In genomic region chr3:15218689-15219088, GRCh38 we compare ENCODE assay signal across 26 cellular contexts.
"Had no signal": no experiment of that assay in that cellular context is flagged by ENCODE, and none has a peak within 500 bp of the region (broad histone marks: within the 10 kb centered on the region; RNA-seq: fewer than 3 reads in every experiment).

No MANE protein-coding gene starts in this region.

- H3K4me2 ChIP-seq: smooth muscle cell had no signal

- H3K9me3 Mint-ChIP-seq: activated CD4-positive, alpha-beta memory T cell treated with anti-CD3 and anti-CD28 coated beads for 36 hours; activated naive CD4-positive, alpha-beta T cell treated with anti-CD3 and anti-CD28 coated beads, Interleukin-2, amount 50 U/mL, for 72 hours; central memory CD8-positive, alpha-beta T cell; effector memory CD8-positive, alpha-beta T cell; mesothelial cell of epicardium; natural killer cell treated with Interleukin-12 subunit alpha and Interleukin-12 subunit beta and Interleukin-15 and Interleukin-18, amount 100 ng/mL, for 72 hours had no signal

- H3K4me3 ChIP-seq: colonic mucosa, dorsolateral prefrontal cortex, gastroesophageal sphincter, pancreas, sigmoid colon, smooth muscle cell, testis, uterus had no signal

- H3K27ac ChIP-seq: brain microvascular endothelial cell, colonic mucosa, neutrophil, pancreas, testis, uterus had no signal

- ATAC-seq: activated naive CD4-positive, alpha-beta T cell treated with anti-CD3 and anti-CD28 coated beads, Interleukin-2, amount 50 U/mL, for 72 hours; effector memory CD8-positive, alpha-beta T cell; esophagus mucosa; gastroesophageal sphincter; natural killer cell treated with Interleukin-12 subunit alpha and Interleukin-12 subunit beta and Interleukin-15 and Interleukin-18, amount 100 ng/mL, for 72 hours; pancreas had no signal

- DNase-seq: activated CD4-positive, alpha-beta memory T cell treated with anti-CD3 and anti-CD28 coated beads for 36 hours; activated CD4-positive, alpha-beta T cell treated with anti-CD3 and anti-CD28 coated beads for 48 hours; activated gamma-delta T cell; aorta; brain microvascular endothelial cell; colonic mucosa; effector memory CD8-positive, alpha-beta T cell; head of caudate nucleus; pancreas; sigmoid colon; stimulated activated CD4-positive, alpha-beta T cell treated with anti-CD3 and anti-CD28 coated beads, Interleukin-15, amount 100 ng/mL, for 24 hours; stimulated activated naive CD4-positive, alpha-beta T cell; testis; trophoblast cell; uterus had no signal

- H3K27me3 Mint-ChIP-seq: activated CD4-positive, alpha-beta memory T cell treated with anti-CD3 and anti-CD28 coated beads for 36 hours; central memory CD8-positive, alpha-beta T cell; effector memory CD8-positive, alpha-beta T cell; natural killer cell treated with Interleukin-12 subunit alpha and Interleukin-12 subunit beta and Interleukin-15 and Interleukin-18, amount 100 ng/mL, for 72 hours had no signal

- H3K27ac Mint-ChIP-seq: activated CD4-positive, alpha-beta memory T cell treated with anti-CD3 and anti-CD28 coated beads for 36 hours; mesothelial cell of epicardium; natural killer cell treated with Interleukin-12 subunit alpha and Interleukin-12 subunit beta and Interleukin-15 and Interleukin-18, amount 100 ng/mL, for 72 hours had no signal

- H3K27me3 ChIP-seq: brain microvascular endothelial cell, colonic mucosa, dorsolateral prefrontal cortex, gastroesophageal sphincter, neutrophil, pancreas, sigmoid colon, testis, uterus had no signal

- H3K4me1 Mint-ChIP-seq: mesothelial cell of epicardium had no signal

- H3K9me3 ChIP-seq: colonic mucosa, gastroesophageal sphincter, neutrophil, pancreas, sigmoid colon, testis, uterus had no signal

- H3K4me3 Mint-ChIP-seq: activated CD4-positive, alpha-beta memory T cell treated with anti-CD3 and anti-CD28 coated beads for 36 hours; central memory CD8-positive, alpha-beta T cell; effector memory CD8-positive, alpha-beta T cell; mesothelial cell of epicardium; natural killer cell treated with Interleukin-12 subunit alpha and Interleukin-12 subunit beta and Interleukin-15 and Interleukin-18, amount 100 ng/mL, for 72 hours had no signal

- FAIRE-seq: endothelial cell of umbilical vein, keratinocyte, pancreas had no signal

- H3K4me1 ChIP-seq: colonic mucosa, testis, uterus had no signal

- H3K36me3 ChIP-seq: colonic mucosa, uterus had no signal
